ENCODE assay signal across 23 cellular contexts in the genomic region with DNA sequence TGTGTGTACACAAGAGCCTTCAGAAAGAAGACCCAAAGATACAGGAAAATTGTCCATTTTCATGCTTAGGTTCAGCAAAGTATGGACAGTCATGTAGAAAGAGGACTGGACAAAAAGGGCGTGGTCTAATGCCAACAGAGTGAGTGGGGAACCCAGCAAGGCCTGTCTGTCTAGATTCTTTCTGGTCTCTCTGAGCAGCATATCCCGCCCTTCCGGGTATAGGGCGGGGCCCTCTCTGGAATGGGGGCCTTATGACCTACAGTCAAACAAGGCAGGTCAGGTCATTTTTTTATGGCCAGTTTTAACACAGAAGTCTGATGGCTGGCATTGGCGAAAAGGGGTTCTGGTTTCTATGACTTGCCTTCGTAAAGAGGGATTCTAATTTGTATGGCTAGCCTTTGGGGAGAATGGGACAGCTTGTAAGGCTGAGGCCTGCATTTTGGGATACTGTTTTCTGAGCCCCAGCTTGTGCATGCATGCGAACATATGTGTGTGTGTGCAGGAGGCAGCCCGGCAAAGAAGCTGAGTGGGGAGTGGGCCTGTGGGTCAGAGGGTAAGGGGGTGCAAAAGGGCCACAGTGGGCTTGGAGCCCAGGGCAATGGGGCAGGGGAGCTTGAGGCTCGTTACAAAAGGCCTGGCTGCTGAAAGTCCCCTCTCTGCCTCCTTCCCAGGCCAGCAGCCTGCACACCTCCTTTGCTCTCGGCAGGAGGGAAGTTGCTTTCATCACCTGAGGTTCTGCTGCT.
DNase-seq lines count a peak whose midpoint lies in the region; ATAC-seq and TF ChIP-seq lines count a peak whose summit lies in the region.
"Had no signal": no experiment of that assay in that cellular context is flagged by ENCODE, and none has a peak within 500 bp of the region (broad histone marks: within the 10 kb centered on the region; RNA-seq: fewer than 3 reads in every experiment).

No MANE protein-coding gene starts in this region.

- TF ChIP-seq POLR2A in transverse colon (IDR thresholded peaks at IDR 0.05) = no peak

- no peaks in the 10 kb centered on the region for H3K27me3 ChIP-seq in transverse colon

- 65 to 80% methylated on average over 4 to 10 of the region's 10 CpGs for WGBS in transverse colon (ENCODE audit: low coverage in 1 of 2), 2 donors

- TF ChIP-seq EP300 in transverse colon (IDR thresholded peaks at IDR 0.05; ENCODE audit: low read depth) = no peak

- in situ Hi-C loops in transverse colon (cut with MboI; ENCODE audit: low pct_ligation_motif_present in 1 of 4, low pct_unique_long_range_greater_than_20kb in 1 of 4, low sequenced_read_pairs in 3 of 4) = no loop called here

- ATAC-seq in left lobe of liver = no peak
- ATAC-seq in HG03280 (IDR thresholded peaks at IDR 0.05; ENCODE audit: unreplicated experiment) = no peak
- ATAC-seq: activated CD8-positive, alpha-beta T cell treated with anti-CD3 and anti-CD28 coated beads, Interleukin-2, amount 10 ng/mL, durations not matched to agents 7 days and 5 days; GM12878 had no signal

- TF ChIP-seq CTCF in transverse colon (IDR thresholded peaks at IDR 0.05) = no peak

- peak; percentile 33 for DNase-seq in activated CD8-positive, alpha-beta memory T cell treated with anti-CD3 and anti-CD28 coated beads for 24 hours
- no peak for DNase-seq in activated CD8-positive, alpha-beta memory T cell treated with anti-CD3 and anti-CD28 coated beads, Interleukin-2, amount 50 U/mL, for 4 hours
- peak; percentile 30 for DNase-seq in activated CD8-positive, alpha-beta memory T cell treated with anti-CD3 and anti-CD28 coated beads, Interleukin-2, amount 50 U/mL, for 48 hours
- DNase-seq in left lobe of liver (ENCODE audit: low spot score) (peak; percentile 28), transverse colon (peak; percentile 62), H4 (ENCODE audit: low spot score) (no peak)
- DNase-seq in stimulated activated naive CD4-positive, alpha-beta T cell treated with Interleukin-2 at 50 U/mL for 16 hours (lab: John Stamatoyannopoulos, UW) = no peak
- DNase-seq: activated naive CD4-positive, alpha-beta T cell treated with Interleukin-2 at 50 U/mL for 16 hours; amygdala; dermis blood vessel endothelial cell; DMS79 treated with DMSO at 0.1 percent for 48 hours; foreskin fibroblast; hippocampal formation; NCI-H1417 treated with DMSO at 0.1 percent for 48 hours; NCI-H524 treated with DMSO at 0.1 percent for 48 hours; RPMI8226; stimulated activated CD4-positive, alpha-beta T cell treated with anti-CD3 and anti-CD28 coated beads, Interleukin-2, amount 100 ng/mL, for 48 hours; stimulated activated naive CD4-positive, alpha-beta T cell; T-helper 9 cell had no signal

- H3K4me3 ChIP-seq in transverse colon = no peak overlapping the region
- H3K4me3 ChIP-seq: GM12878, tibial artery had no signal

- H3K36me3 ChIP-seq in transverse colon = no peaks in the 10 kb centered on the region
- H3K36me3 ChIP-seq: tibial artery had no signal

- no peaks in the 10 kb centered on the region for H3K9me3 ChIP-seq in transverse colon
- H3K9me3 ChIP-seq: tibial artery had no signal

- intact Hi-C loops in transverse colon (cut with DNase I; ENCODE audit: low total_unique reads) = no loop called here

- H3K4me1 ChIP-seq in transverse colon = peaks cover 0 to 8% (median 0%) of the 10 kb centered on the region in 4 donors
- H3K4me1 ChIP-seq: tibial artery had no signal

- no peak overlapping the region for H3K27ac ChIP-seq in transverse colon
- H3K27ac ChIP-seq: tibial artery had no signal

Comparison
In these comparisons a context has a peak if more than half of its experiments do, and no peak if none do; other contexts are left out.
1. DNase-seq: peak in activated CD8-positive, alpha-beta memory T cell treated with anti-CD3 and anti-CD28 coated beads for 24 hours (single experiment), activated CD8-positive, alpha-beta memory T cell treated with anti-CD3 and anti-CD28 coated beads, Interleukin-2, amount 50 U/mL, for 48 hours (single experiment), left lobe of liver (single experiment) and transverse colon (single experiment); none in activated CD8-positive, alpha-beta memory T cell treated with anti-CD3 and anti-CD28 coated beads, Interleukin-2, amount 50 U/mL, for 4 hours (single experiment), H4 (single experiment) and stimulated activated naive CD4-positive, alpha-beta T cell treated with Interleukin-2 at 50 U/mL for 16 hours (single experiment).